ENCODE assay signal across 10 cellular contexts in genomic region chr15:29935296-29936020, GRCh38.
DNase-seq lines count a peak whose midpoint lies in the region; ATAC-seq and TF ChIP-seq lines count a peak whose summit lies in the region.
"Had no signal": no experiment of that assay in that cellular context is flagged by ENCODE, and none has a peak within 500 bp of the region (broad histone marks: within the 10 kb centered on the region; RNA-seq: fewer than 3 reads in every experiment).

No MANE protein-coding gene starts in this region.

- ATAC-seq in GM23338 (peak; percentile 94), esophagus mucosa (peak; percentile 54)

- no peaks in the 10 kb centered on the region for H3K79me2 ChIP-seq in GM23338 (replicated peaks; ENCODE audit: insufficient read depth)
- H3K79me2 ChIP-seq in OCI-LY7 (ENCODE audit: insufficient read depth, low read depth, low read length) = no peaks in the 10 kb centered on the region

- no peaks in the 10 kb centered on the region for H3K36me3 ChIP-seq in GM23338 (ENCODE audit: insufficient read depth)
- no peaks in the 10 kb centered on the region for H3K36me3 ChIP-seq in OCI-LY7 (ENCODE audit: insufficient read depth, low read length)

- H3K4me3 ChIP-seq in GM23338 (no peak overlapping the region), OCI-LY7 (ENCODE audit: low read depth, low read length, poor library complexity, severe bottlenecking) (no peak overlapping the region)

- H3K9me2 ChIP-seq in GM23338 (ENCODE audit: insufficient read depth) = no peaks in the 10 kb centered on the region
- H3K9me2 ChIP-seq in OCI-LY7 (ENCODE audit: insufficient read depth, low read length) = no peaks in the 10 kb centered on the region

- H3K4me1 Mint-ChIP-seq in GM23338 = peaks cover 21% of the 10 kb centered on the region

- H3K36me3 Mint-ChIP-seq in GM23338 (ENCODE audit: low read depth) = no peaks in the 10 kb centered on the region

- peak; percentile 52 to 75 for TF ChIP-seq CTCF in GM23338 (conservative IDR thresholded peaks at IDR 0.05; ENCODE audit: low read depth in 2 of 2)
- TF ChIP-seq CTCF in OCI-LY7 (conservative IDR thresholded peaks at IDR 0.05; ENCODE audit: low read length) = peak; percentile 36; the same call in 1 of the 2 replicates

- H3K4me2 ChIP-seq in GM23338 = no peak overlapping the region
- H3K4me2 ChIP-seq in OCI-LY7 (ENCODE audit: low read length) = no peak overlapping the region

- H3K4me3 Mint-ChIP-seq in GM23338 = no peak overlapping the region
- H3K4me3 Mint-ChIP-seq: dendritic cell treated with granulocyte-macrophage colony-stimulating factor and Interleukin-4, amounts not matched to agents 40 ng/mL and 50 ng/mL, for 4 days had no signal

- POLR2A ChIA-PET in OCI-LY7 (lab: Charles Lee) = no interaction called here

- H3K9me3 Mint-ChIP-seq in GM23338 = no peaks in the 10 kb centered on the region
- H3K9me3 Mint-ChIP-seq: dendritic cell treated with granulocyte-macrophage colony-stimulating factor and Interleukin-4, amounts not matched to agents 40 ng/mL and 50 ng/mL, for 4 days had no signal

- H3K27ac Mint-ChIP-seq in GM23338 = no peak overlapping the region
- H3K27ac Mint-ChIP-seq: dendritic cell treated with granulocyte-macrophage colony-stimulating factor and Interleukin-4, amounts not matched to agents 40 ng/mL and 50 ng/mL, for 4 days had no signal

- H3K27ac ChIP-seq in GM23338 (ENCODE audit: low read depth) (no peak overlapping the region), OCI-LY7 (ENCODE audit: low read depth, low read length, poor library complexity, severe bottlenecking) (no peak overlapping the region)

- H3K4me1 ChIP-seq in GM23338 (ENCODE audit: insufficient read depth) (peaks cover 7% of the 10 kb centered on the region; the same call in 1 of the 2 replicates), OCI-LY7 (ENCODE audit: insufficient read depth, low read length, poor library complexity, severe bottlenecking) (no peaks in the 10 kb centered on the region)

- H4K20me1 ChIP-seq in GM23338 (replicated peaks; ENCODE audit: insufficient read depth) = no peaks in the 10 kb centered on the region
- H4K20me1 ChIP-seq in OCI-LY7 (ENCODE audit: insufficient read depth, low read length) = no peaks in the 10 kb centered on the region

- H2AFZ ChIP-seq in GM23338 (peak overlapping the region; percentile 34; the same call in 1 of the 2 replicates), OCI-LY7 (ENCODE audit: low read length) (no peak overlapping the region)

- H3K9me3 ChIP-seq in OCI-LY7 (ENCODE audit: low read length) = no peaks in the 10 kb centered on the region

- CTCF ChIA-PET in OCI-LY7 (lab: Charles Lee; ENCODE audit: unreplicated experiment) = no interaction called here

- DNase-seq in GM23338 (ENCODE audit: low spot score) (peak; percentile 53), OCI-LY7 (ENCODE audit: low spot score) (peak; percentile 1), pons (ENCODE audit: low spot score) (peak; percentile 38), T-helper 2 cell (no peak), C1 segment of cervical spinal cord (lab: John Stamatoyannopoulos, UW) (no peak)
- no peak for DNase-seq in stimulated activated naive CD4-positive, alpha-beta T cell treated with Interleukin-2 at 50 U/mL for 16 hours (lab: John Stamatoyannopoulos, UW)
- DNase-seq: GDM1, occipital lobe had no signal

- H3F3A ChIP-seq in GM23338 (replicated peaks; ENCODE audit: low read depth) = no peaks in the 10 kb centered on the region

- no TSS peak for BruUV-seq in OCI-LY7 (replicated peaks; lab: Mats Ljungman, UMichigan)

- intact Hi-C loops in OCI-LY7 (cut with micrococcal nuclease; ENCODE audit: unreplicated experiment) = no loop called here

- H3K27me3 ChIP-seq in GM23338 (ENCODE audit: insufficient read depth) = no peaks in the 10 kb centered on the region

- peaks cover 3% of the 10 kb centered on the region for H3K27me3 Mint-ChIP-seq in GM23338 (ENCODE audit: insufficient read depth, low read depth, poor library complexity)

TF ChIP-seq in GM23338, 12 proteins besides CTCF, POLR2A, EP300 and RAD21:
- TF ChIP-seq ZNF462 (CRISPR knock-in tag; IDR thresholded peaks at IDR 0.05) (peak; percentile 51; the same call in 1 of the 2 replicates), STAT1 (IDR thresholded peaks at IDR 0.05; ENCODE audit: unreplicated experiment) (no peak)
TF ChIP-seq in GM23338: peak in this region for 1.

Comparison
In these comparisons a context has a peak if more than half of its experiments do, and no peak if none do; other contexts are left out.
1. DNase-seq: peak in GM23338 (single experiment), OCI-LY7 (single experiment) and pons (single experiment); none in T-helper 2 cell (0 of 5), stimulated activated naive CD4-positive, alpha-beta T cell treated with Interleukin-2 at 50 U/mL for 16 hours (single experiment) and C1 segment of cervical spinal cord (0 of 14).